ENCODE assay signal across 1 cellular context in the genomic region with DNA sequence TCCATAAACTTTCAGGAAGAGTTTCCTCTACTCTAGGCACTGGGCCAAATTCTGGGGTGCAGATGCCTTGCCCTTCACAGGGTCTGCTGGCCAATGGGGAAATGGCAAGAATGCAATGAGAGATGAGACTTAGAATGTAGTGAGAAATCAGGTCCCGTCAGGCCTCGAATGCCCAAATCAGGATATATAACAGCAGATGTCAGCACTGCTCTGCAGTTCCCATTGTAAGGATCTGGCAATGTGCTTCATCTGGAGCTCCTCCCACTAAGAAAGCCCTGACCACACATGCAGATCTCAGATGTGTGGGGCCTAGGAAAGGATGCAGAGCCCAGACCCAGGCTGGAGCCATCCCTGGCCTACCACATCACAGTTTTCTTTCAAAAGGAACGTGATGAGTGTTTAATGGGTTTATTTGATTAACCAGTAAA.
TF ChIP-seq lines count a peak whose summit lies in the region.

No MANE protein-coding gene starts in this region.

TF ChIP-seq in HepG2, 621 proteins besides CTCF, POLR2A, EP300 and RAD21 (continued from another document):
- peak; percentile 33; the same call in 1 of the 2 replicates for TF ChIP-seq SMC3 (IDR thresholded peaks at IDR 0.05; ENCODE audit: low read length)
